In the genomic region with DNA sequence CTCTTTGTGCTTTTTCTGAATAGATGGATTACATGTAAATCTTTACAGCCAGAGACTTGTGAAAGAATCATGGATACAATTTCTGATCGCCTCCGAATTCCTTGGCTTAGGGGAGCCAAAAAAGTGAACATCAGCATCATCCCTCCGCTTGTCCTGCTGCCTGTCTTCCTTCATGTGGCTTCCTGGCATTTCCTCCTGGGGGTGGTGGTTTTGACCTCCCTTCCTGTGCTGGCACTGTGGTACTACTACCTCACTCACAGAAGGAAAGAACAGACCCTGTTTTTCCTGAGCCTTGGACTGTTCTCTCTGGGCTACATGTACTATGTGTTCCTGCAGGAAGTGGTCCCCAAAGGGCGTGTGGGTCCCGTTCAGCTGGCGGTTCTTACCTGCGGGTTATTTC, we compare ENCODE assay signal across 22 cellular contexts. TPM values are rescaled to one million over a fixed set of nuclear protein-coding genes. Genes with fewer than 3 reads are reported as not detected.
DNase-seq lines count a peak whose midpoint lies in the region; ATAC-seq and TF ChIP-seq lines count a peak whose summit lies in the region.
"Had no signal": no experiment of that assay in that cellular context is flagged by ENCODE, and none has a peak within 500 bp of the region (broad histone marks: within the 10 kb centered on the region; RNA-seq: fewer than 3 reads in every experiment).

No MANE protein-coding gene starts in this region.

- H2AFZ ChIP-seq in Loucy (ENCODE audit: low read length) (no peak overlapping the region; the same call in 1 of the 2 replicates), GM23338 (no peak overlapping the region)

- H3K9me3 Mint-ChIP-seq in glutamatergic neuron (ENCODE audit: unreplicated experiment): no peaks in the 10 kb centered on the region
- H3K9me3 Mint-ChIP-seq in GM23338: no peaks in the 10 kb centered on the region
- H3K9me3 Mint-ChIP-seq: nephron; stimulated activated naive CD8-positive, alpha-beta T cell treated with anti-CD3 and anti-CD28 coated beads, Interleukin-15, amount 100 ng/mL, for 72 hours; T-helper 2 cell treated with Interferon-gamma antibody and Interleukin-4, amounts not matched to agents 5 μg/mL and 100 μg/mL, for 36 hours had no signal

- H3K36me3 ChIP-seq in BLaER1 treated with 17β-estradiol and CSF1 and Interleukin-3, amounts not matched to agents 10 nM and 100 nM: peaks cover 0 to 17% (median 5%) of the 10 kb centered on the region in 11 experiments; a peak in 9 of 22 replicates
- H3K36me3 ChIP-seq in Loucy (ENCODE audit: insufficient read depth, low read length) (no peaks in the 10 kb centered on the region), testis (ENCODE audit: low read depth, missing control alignments) (no peaks in the 10 kb centered on the region), GM23338 (ENCODE audit: insufficient read depth) (0 out of 2 replicates have a peak, but pooled peaks cover 4% of the 10 kb centered on the region)
- H3K36me3 ChIP-seq: tibial nerve had no signal

- WGBS in testis, 2 donors: 82 to 85% methylated on average over 5 to 7 of the region's 7 CpGs

- no peaks in the 10 kb centered on the region for H3K36me3 Mint-ChIP-seq in glutamatergic neuron (ENCODE audit: unreplicated experiment)
- peaks cover 24% of the 10 kb centered on the region for H3K36me3 Mint-ChIP-seq in GM23338 (ENCODE audit: low read depth)

- H3K4me2 ChIP-seq in BLaER1 treated with 17β-estradiol and CSF1 and Interleukin-3, amounts not matched to agents 10 nM and 100 nM: peak overlapping the region; percentile 65 to 87 (median 82)
- peak overlapping the region; percentile 48 for H3K4me2 ChIP-seq in Loucy (ENCODE audit: low read depth, low read length, poor library complexity, severe bottlenecking)
- H3K4me2 ChIP-seq in GM23338: no peak overlapping the region
- H3K4me2 ChIP-seq: KMS-11 had no signal

- H3K27me3 ChIP-seq in BLaER1 treated with 17β-estradiol and CSF1 and Interleukin-3, amounts not matched to agents 10 nM and 100 nM: peaks cover 6 to 18% (median 13%) of the 10 kb centered on the region in 11 experiments; a peak in 19 of 22 replicates
- H3K27me3 ChIP-seq in Loucy (ENCODE audit: insufficient read depth, low read length, poor library complexity, severe bottlenecking) (no peaks in the 10 kb centered on the region), testis (no peaks in the 10 kb centered on the region), GM23338 (ENCODE audit: insufficient read depth) (peaks cover 7% of the 10 kb centered on the region; the same call in 1 of the 2 replicates)
- H3K27me3 ChIP-seq: tibial nerve had no signal

- peak overlapping the region in 4 of 10 experiments; percentile 1 to 41 (median 4); a peak in 2 of 20 replicates for H3K4me3 ChIP-seq in BLaER1 treated with 17β-estradiol and CSF1 and Interleukin-3, amounts not matched to agents 10 nM and 100 nM
- H3K4me3 ChIP-seq in Loucy (ENCODE audit: low read length, poor library complexity, severe bottlenecking) (peak overlapping the region; percentile 16), astrocyte of the spinal cord (ENCODE audit: low read depth, low read length) (no peak overlapping the region), testis (no peak overlapping the region), GM23338 (no peak overlapping the region)
- H3K4me3 ChIP-seq: tibial nerve had no signal

- no peak overlapping the region for H3K27ac ChIP-seq in BLaER1 treated with 17β-estradiol and CSF1 and Interleukin-3, amounts not matched to agents 10 nM and 100 nM
- H3K27ac ChIP-seq in testis: no peak overlapping the region
- H3K27ac ChIP-seq in GM23338 (ENCODE audit: low read depth): no peak overlapping the region
- H3K27ac ChIP-seq: KMS-11, tibial nerve, WERI-Rb-1 had no signal

- intact Hi-C loops in testis (cut with DNase I; ENCODE audit: low total_unique reads): no loop called here

- H3K9me3 ChIP-seq in BLaER1 treated with 17β-estradiol and CSF1 and Interleukin-3, amounts not matched to agents 10 nM and 100 nM (replicated peaks in 1 of 11): 0 out of 22 replicates have a peak, but pooled peaks cover 0 to 4% (median 0%) of the 10 kb centered on the region in 11 experiments
- no peaks in the 10 kb centered on the region for H3K9me3 ChIP-seq in Loucy (ENCODE audit: insufficient read depth, low read depth, low read length)
- no peaks in the 10 kb centered on the region for H3K9me3 ChIP-seq in testis
- H3K9me3 ChIP-seq: Caco-2, tibial nerve had no signal

- H3K27ac Mint-ChIP-seq in glutamatergic neuron (ENCODE audit: unreplicated experiment) (no peak overlapping the region), GM23338 (no peak overlapping the region)
- H3K27ac Mint-ChIP-seq: nephron; stimulated activated naive CD8-positive, alpha-beta T cell treated with anti-CD3 and anti-CD28 coated beads, Interleukin-15, amount 100 ng/mL, for 72 hours; T-helper 2 cell treated with Interferon-gamma antibody and Interleukin-4, amounts not matched to agents 5 μg/mL and 100 μg/mL, for 36 hours had no signal

- no peaks in the 10 kb centered on the region for H3K9me2 ChIP-seq in Loucy (replicated peaks; ENCODE audit: low read depth, low read length)
- no peaks in the 10 kb centered on the region for H3K9me2 ChIP-seq in GM23338 (ENCODE audit: insufficient read depth)

- peaks cover 20 to 26% (median 21%) of the 10 kb centered on the region in 10 experiments for H3K4me1 ChIP-seq in BLaER1 treated with 17β-estradiol and CSF1 and Interleukin-3, amounts not matched to agents 10 nM and 100 nM
- peaks cover 33% of the 10 kb centered on the region for H3K4me1 ChIP-seq in Loucy (ENCODE audit: insufficient read depth, low read length, poor library complexity, severe bottlenecking)
- H3K4me1 ChIP-seq in testis: no peaks in the 10 kb centered on the region
- H3K4me1 ChIP-seq in GM23338 (ENCODE audit: insufficient read depth): peaks cover 4% of the 10 kb centered on the region; the same call in 1 of the 2 replicates
- H3K4me1 ChIP-seq: Caco-2 had no signal

- H3K4me3 Mint-ChIP-seq in glutamatergic neuron (ENCODE audit: unreplicated experiment): no peak overlapping the region
- H3K4me3 Mint-ChIP-seq in GM23338: no peak overlapping the region
- H3K4me3 Mint-ChIP-seq: nephron; stimulated activated naive CD8-positive, alpha-beta T cell treated with anti-CD3 and anti-CD28 coated beads, Interleukin-15, amount 100 ng/mL, for 72 hours; T-helper 2 cell treated with Interferon-gamma antibody and Interleukin-4, amounts not matched to agents 5 μg/mL and 100 μg/mL, for 36 hours had no signal

- in situ Hi-C loops in astrocyte of the spinal cord (cut with HindIII; ENCODE audit: low sequenced_read_pairs): no loop called here

- H3F3A ChIP-seq in Loucy (ENCODE audit: low read depth) (no peaks in the 10 kb centered on the region), GM23338 (replicated peaks; ENCODE audit: low read depth) (peaks cover 5% of the 10 kb centered on the region)

- H3K79me2 ChIP-seq in Loucy (ENCODE audit: insufficient read depth, low read length) (no peaks in the 10 kb centered on the region), GM23338 (replicated peaks; ENCODE audit: insufficient read depth) (0 out of 2 replicates have a peak, but pooled peaks cover 5% of the 10 kb centered on the region)

- TF ChIP-seq CTCF in Loucy (conservative IDR thresholded peaks at IDR 0.05; ENCODE audit: low read length) (no peak), astrocyte of the spinal cord (IDR thresholded peaks at IDR 0.05; ENCODE audit: low read depth, low read length) (no peak), testis (IDR thresholded peaks at IDR 0.05) (no peak), glutamatergic neuron (IDR thresholded peaks at IDR 0.05; ENCODE audit: partially characterized antibody, unreplicated experiment) (no peak), GM23338 (conservative IDR thresholded peaks at IDR 0.05; ENCODE audit: low read depth in 2 of 2) (no peak)

- peaks cover 6% of the 10 kb centered on the region for H3K27me3 Mint-ChIP-seq in glutamatergic neuron (ENCODE audit: unreplicated experiment)
- H3K27me3 Mint-ChIP-seq in GM23338 (ENCODE audit: insufficient read depth, low read depth, poor library complexity): peaks cover 6% of the 10 kb centered on the region

- TF ChIP-seq POLR2A in testis (IDR thresholded peaks at IDR 0.05): no peak

- DNase-seq in astrocyte of the spinal cord (ENCODE audit: low read depth, low spot score) (peak; percentile 30), iris pigment epithelial cell (ENCODE audit: low read depth) (peak; percentile 14), testis (no peak), glutamatergic neuron (no peak), GM23338 (ENCODE audit: low spot score) (no peak), NCI-H1092 treated with DMSO at 0.1 percent for 48 hours (lab: John Stamatoyannopoulos, UW) (no peak)
- DNase-seq: activated CD4-positive, alpha-beta T cell treated with anti-CD3 and anti-CD28 coated beads for 48 hours; activated CD8-positive, alpha-beta memory T cell treated with anti-CD3 and anti-CD28 coated beads for 24 hours; Caco-2; DMS79; left ventricle myocardium superior; NCI-H1048; NCI-H524; SHP77; stimulated activated naive CD8-positive, alpha-beta T cell treated with anti-CD3 and anti-CD28 coated beads, Interleukin-15, amount 100 ng/mL, for 72 hours; WERI-Rb-1 had no signal

- H4K20me1 ChIP-seq in BLaER1 treated with 17β-estradiol and CSF1 and Interleukin-3, amounts not matched to agents 10 nM and 100 nM: peaks cover 0 to 6% (median 0%) of the 10 kb centered on the region in 11 experiments; a peak in 2 of 22 replicates
- no peaks in the 10 kb centered on the region for H4K20me1 ChIP-seq in Loucy (ENCODE audit: insufficient read depth, low read length, poor library complexity, severe bottlenecking)
- 0 out of 2 replicates have a peak, but pooled peaks cover 3% of the 10 kb centered on the region for H4K20me1 ChIP-seq in GM23338 (replicated peaks; ENCODE audit: insufficient read depth)

- peaks cover 2% of the 10 kb centered on the region for H3K4me1 Mint-ChIP-seq in glutamatergic neuron (ENCODE audit: low read depth, unreplicated experiment)
- H3K4me1 Mint-ChIP-seq in GM23338: peaks cover 6% of the 10 kb centered on the region
- H3K4me1 Mint-ChIP-seq: nephron had no signal

- no peak overlapping the region for H3K9ac ChIP-seq in BLaER1 treated with 17β-estradiol and CSF1 and Interleukin-3, amounts not matched to agents 10 nM and 100 nM
- no peak overlapping the region for H3K9ac ChIP-seq in Loucy (ENCODE audit: low read depth, low read length, poor library complexity, severe bottlenecking)
- H3K9ac ChIP-seq: KMS-11 had no signal

- ATAC-seq in GM23338: no peak
- ATAC-seq: left ventricle myocardium superior; stimulated activated naive CD8-positive, alpha-beta T cell treated with anti-CD3 and anti-CD28 coated beads, Interleukin-15, amount 100 ng/mL, for 72 hours had no signal

RNA-seq across cellular contexts. Expression of gene ZDHHC23, which starts 5.9 kb away (rescaled TPM):
- 10 to 100 TPM; 27.1 to 38.7 TPM for total RNA-seq in testis
- polyA plus RNA-seq in testis (ENCODE audit: insufficient read depth, low read depth, low replicate concordance): 36.4 TPM
- 1.6 TPM for total RNA-seq in glutamatergic neuron (ENCODE audit: unreplicated experiment)
- total RNA-seq in GM23338 (2014; rRNA removed; shearing (Covaris generic)): 14.5 and 14.8 TPM in 2 replicates
- 2.7 and 3.5 TPM in 2 replicates for polyA plus RNA-seq in GM23338 (2016; fragmentation: Nextera tagmentation; extraction: Ambion mirVana)

Comparison
In these comparisons a context has a peak if more than half of its experiments do, and no peak if none do; other contexts are left out.
1. DNase-seq: peak in astrocyte of the spinal cord (single experiment) and iris pigment epithelial cell (single experiment); none in testis (single experiment), glutamatergic neuron (single experiment), GM23338 (single experiment) and NCI-H1092 treated with DMSO at 0.1 percent for 48 hours (single experiment).